In the genomic region with DNA sequence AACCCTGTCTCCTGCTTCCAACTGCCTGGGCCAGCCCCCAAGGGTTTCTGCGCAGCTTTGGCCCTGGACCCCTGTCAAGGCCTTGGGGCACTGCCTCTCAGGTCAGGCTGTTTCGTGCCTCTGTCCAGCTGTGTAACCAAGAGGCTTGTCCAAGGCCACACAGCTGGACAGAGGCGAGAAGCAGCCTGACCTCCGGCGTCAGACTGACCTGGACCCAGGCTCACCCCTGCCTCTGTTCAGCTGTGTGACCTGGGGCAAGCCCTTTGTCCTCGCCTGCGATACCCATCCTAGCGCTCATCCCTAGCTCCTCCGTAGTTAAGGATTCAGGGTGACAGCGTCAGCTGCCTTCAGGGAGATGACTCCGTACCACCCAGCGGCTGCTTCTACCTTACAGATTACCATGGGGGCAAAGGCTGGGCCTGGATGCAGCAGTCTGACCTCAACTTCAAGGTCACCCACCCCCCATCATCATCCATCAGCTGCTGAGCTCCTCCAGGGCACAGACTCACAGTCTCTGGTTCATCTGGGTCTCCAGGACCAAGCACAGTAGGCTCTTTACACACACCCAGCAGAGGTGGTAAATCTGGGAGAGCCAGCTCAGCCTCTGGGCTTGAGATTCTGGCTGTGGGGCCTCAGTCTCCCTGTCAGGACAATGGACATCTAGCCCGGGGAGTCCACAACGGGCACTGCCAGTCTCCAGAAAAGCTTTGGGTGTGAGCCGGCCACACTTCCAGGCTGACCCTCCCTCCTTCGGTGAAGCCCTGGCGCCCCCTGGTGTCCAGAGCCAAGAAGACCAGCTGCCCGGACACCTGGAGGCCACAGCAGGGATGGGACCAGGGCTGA, we compare ENCODE assay signal across 8 cellular contexts. TPM values are rescaled to one million over a fixed set of nuclear protein-coding genes. Genes with fewer than 3 reads are reported as not detected.
DNase-seq lines count a peak whose midpoint lies in the region; ATAC-seq and TF ChIP-seq lines count a peak whose summit lies in the region.

No MANE protein-coding gene starts in this region.

- H3K4me3 ChIP-seq in AG09309 (ENCODE audit: control insufficient read depth, low read depth, low read length) (no peak overlapping the region), psoas muscle (no peak overlapping the region), aorta (ENCODE audit: low read length in 2 of 2) (no peak overlapping the region)

- peaks cover 0 to 74% of the 10 kb centered on the region in 2 donors for H3K36me3 ChIP-seq in psoas muscle (ENCODE audit: insufficient read depth in 1 of 2, low read depth in 1 of 2)
- H3K36me3 ChIP-seq in aorta (ENCODE audit: control insufficient read depth in 1 of 2, insufficient read depth in 2 of 2, low read length in 1 of 2), result no peaks in the 10 kb centered on the region

- H3K4me1 ChIP-seq in psoas muscle (peaks cover 30% of the 10 kb centered on the region), aorta (ENCODE audit: control insufficient read depth in 1 of 2, insufficient read depth in 2 of 2, low read length in 2 of 2) (no peaks in the 10 kb centered on the region)

- H3K36me3 Mint-ChIP-seq in activated naive CD8-positive, alpha-beta T cell treated with anti-CD3 and anti-CD28 coated beads for 36 hours, result no peaks in the 10 kb centered on the region

- 51 to 68% (median 55%) methylated on average over 18 of the region's 18 CpGs for WGBS in psoas muscle, 3 donors
- 67 to 70% methylated on average over 18 of the region's 18 CpGs for WGBS in aorta, 2 donors

- H3K4me3 Mint-ChIP-seq in activated naive CD8-positive, alpha-beta T cell treated with anti-CD3 and anti-CD28 coated beads for 36 hours, result no peak overlapping the region

- TF ChIP-seq CTCF in AG09309 (IDR thresholded peaks at IDR 0.05; ENCODE audit: control insufficient read depth, insufficient read depth, low read depth, low read length, missing control alignments) (peak; percentile 93), psoas muscle (IDR thresholded peaks at IDR 0.05) (peak; percentile 78)

- DNase-seq in AG09309 (ENCODE audit: low read depth) (no peak), MV-4-11 (lab: John Stamatoyannopoulos, UW) (peak; percentile 69), SW 1271 (lab: John Stamatoyannopoulos, UW) (peak; percentile 76 to 79), cardiac septum (ENCODE audit: low spot score) (peak; percentile 95), psoas muscle (peak; percentile 91 to 96), aorta (peak; percentile 95 to 98)
- peak; percentile 82 for DNase-seq in activated naive CD8-positive, alpha-beta T cell treated with anti-CD3 and anti-CD28 coated beads for 36 hours

- H3K27me3 ChIP-seq in psoas muscle (ENCODE audit: insufficient read depth in 3 of 3, low read length in 2 of 3) (no peaks in the 10 kb centered on the region), aorta (ENCODE audit: control insufficient read depth in 1 of 2, insufficient read depth in 2 of 2, low read length in 1 of 2) (no peaks in the 10 kb centered on the region)

- H3K4me1 Mint-ChIP-seq in activated naive CD8-positive, alpha-beta T cell treated with anti-CD3 and anti-CD28 coated beads for 36 hours, result peaks cover 14% of the 10 kb centered on the region

- peak; percentile 67 for ATAC-seq in GM19035 (IDR thresholded peaks at IDR 0.05; ENCODE audit: unreplicated experiment)
- peak; percentile 76 to 85 (median 79) for ATAC-seq in psoas muscle
- ATAC-seq in aorta (ENCODE audit: low FRiP score), result peak; percentile 89

- intact Hi-C loops in cardiac septum (cut with DNase I), result loop anchor here (2.0 to 5.0 kb wide), 2 partner anchors 83 to 132 kb away; partner anchors contain the start of genes CDK9 and TOR2A
- intact Hi-C loops in psoas muscle (cut with DNase I), result loop anchor here (5.0 kb wide), 5 partner anchors 48 to 277 kb away; partner anchors contain the start of genes FPGS (in 2 of the 2), TOR2A (in 2 of the 2), CDK9 (in 1 of the 2) and ST6GALNAC4 (in 1 of the 2)
- intact Hi-C loops in aorta (cut with DNase I), result loop anchor here (1.0 to 10.0 kb wide), 6 partner anchors 42 to 134 kb away; partner anchors contain the start of genes FPGS (in 2 of the 2), TOR2A (in 2 of the 2) and CDK9 (in 1 of the 2)

- H3K9me3 ChIP-seq in psoas muscle, result no peaks in the 10 kb centered on the region
- H3K9me3 ChIP-seq in aorta (ENCODE audit: control insufficient read depth, low read length), result no peaks in the 10 kb centered on the region

- no peaks in the 10 kb centered on the region for H3K27me3 Mint-ChIP-seq in activated naive CD8-positive, alpha-beta T cell treated with anti-CD3 and anti-CD28 coated beads for 36 hours

- no peak overlapping the region for H3K27ac Mint-ChIP-seq in activated naive CD8-positive, alpha-beta T cell treated with anti-CD3 and anti-CD28 coated beads for 36 hours

- no peaks in the 10 kb centered on the region for H3K9me3 Mint-ChIP-seq in activated naive CD8-positive, alpha-beta T cell treated with anti-CD3 and anti-CD28 coated beads for 36 hours

- H3K27ac ChIP-seq in psoas muscle (no peak overlapping the region), aorta (ENCODE audit: low read depth in 1 of 2, low read length in 2 of 2) (peak overlapping the region in 1 of 2 donors; percentile 3)

RNA-seq across cellular contexts. Expression of gene AK1, which starts 7.9 kb away (rescaled TPM):
- 10 to 100 TPM in 1 of 2 experiments, 1 to 10 TPM in 1; 9.9 to 11.7 TPM for total RNA-seq in activated naive CD8-positive, alpha-beta T cell treated with anti-CD3 and anti-CD28 coated beads for 36 hours
- total RNA-seq in cardiac septum, result 484 TPM
- 100 to 1,000 TPM; 369 to 854 (median 688) TPM for total RNA-seq in psoas muscle
- polyA plus RNA-seq in psoas muscle, result 100 to 1,000 TPM; 310 to 845 (median 778) TPM
- 10 to 100 TPM; 92.4 to 99.5 TPM for total RNA-seq in aorta
- polyA plus RNA-seq in aorta, result 100 to 1,000 TPM; 111 to 168 TPM

RNA-seq across cellular contexts. Expression of gene ENG, which starts 15.1 kb away (rescaled TPM):
- total RNA-seq in activated naive CD8-positive, alpha-beta T cell treated with anti-CD3 and anti-CD28 coated beads for 36 hours, result 10 to 100 TPM; 17.7 to 18.8 TPM
- 244 TPM for total RNA-seq in cardiac septum
- total RNA-seq in psoas muscle, result 10 to 100 TPM; 31.7 to 80.4 (median 54.3) TPM
- polyA plus RNA-seq in psoas muscle, result 10 to 100 TPM; 22.1 to 78.1 (median 28.6) TPM
- 100 to 1,000 TPM; 339 to 538 TPM for total RNA-seq in aorta
- 100 to 1,000 TPM in 1 of 2 donors, 10 to 100 TPM in 1; 46.1 to 191 TPM for polyA plus RNA-seq in aorta

RNA-seq across cellular contexts. Expression of gene ST6GALNAC6, which starts 29.9 kb away (rescaled TPM):
- total RNA-seq in activated naive CD8-positive, alpha-beta T cell treated with anti-CD3 and anti-CD28 coated beads for 36 hours, result 10 to 100 TPM; 44.5 to 45.1 TPM
- total RNA-seq in cardiac septum, result 49.4 TPM
- 10 to 100 TPM; 20.3 to 26.1 (median 24.4) TPM for total RNA-seq in psoas muscle
- polyA plus RNA-seq in psoas muscle, result 10 to 100 TPM; 18.5 to 35.5 (median 31.0) TPM
- 100 to 1,000 TPM; 103 to 125 TPM for total RNA-seq in aorta
- polyA plus RNA-seq in aorta, result 100 to 1,000 TPM; 125 to 176 TPM

RNA-seq across cellular contexts. Expression of gene ST6GALNAC4, which starts 47.3 kb away (rescaled TPM):
- total RNA-seq in activated naive CD8-positive, alpha-beta T cell treated with anti-CD3 and anti-CD28 coated beads for 36 hours, result 10 to 100 TPM; 45.3 to 51.2 TPM
- 48.1 TPM for total RNA-seq in cardiac septum
- 10 to 100 TPM in 3 of 4 donors, 1 to 10 TPM in 1; 8.9 to 52.6 (median 27.3) TPM for total RNA-seq in psoas muscle
- polyA plus RNA-seq in psoas muscle, result 10 to 100 TPM; 14.0 to 31.4 (median 14.8) TPM
- total RNA-seq in aorta, result 10 to 100 TPM; 34.9 to 46.5 TPM
- polyA plus RNA-seq in aorta, result 10 to 100 TPM; 17.7 to 25.5 TPM

Comparison
In these comparisons a context has a peak if more than half of its experiments do, and no peak if none do; other contexts are left out.
1. RNA of gene AK1, which starts 7.9 kb away (total RNA-seq): 369 to 854 TPM in psoas muscle, 484 TPM in cardiac septum (single experiment) and 92.4 to 99.5 TPM in aorta; 9.9 to 11.7 TPM in activated naive CD8-positive, alpha-beta T cell treated with anti-CD3 and anti-CD28 coated beads for 36 hours; every median in the first group is over 4 times any median in the second.
2. Peak in every context shown above with its lines, with median percentiles within 50 percentile points of each other: ATAC-seq.